In genomic region chr11:57387284-57388030, GRCh38 we compare ENCODE assay signal across 1 cellular context.
TF ChIP-seq lines count a peak whose summit lies in the region.

No MANE protein-coding gene starts in this region.

TF ChIP-seq in GM23338, 12 proteins besides CTCF, POLR2A, EP300 and RAD21 (continued from another document):
- TF ChIP-seq ZNF462 (CRISPR knock-in tag; IDR thresholded peaks at IDR 0.05): no peak
- TF ChIP-seq ZNF114 (CRISPR knock-in tag; IDR thresholded peaks at IDR 0.05): no peak
- TF ChIP-seq REST (IDR thresholded peaks at IDR 0.05; ENCODE audit: unreplicated experiment): no peak
- TF ChIP-seq JUNB (IDR thresholded peaks at IDR 0.05; ENCODE audit: unreplicated experiment): no peak
TF ChIP-seq in GM23338: peak in this region for 0.
